Comparison of ENCODE assay signal across 30 cellular contexts in genomic region chr5:175803736-175804480, GRCh38.
"Had no signal": no experiment of that assay in that cellular context is flagged by ENCODE, and none has a peak within 500 bp of the region (broad histone marks: within the 10 kb centered on the region; RNA-seq: fewer than 3 reads in every experiment).

No MANE protein-coding gene starts in this region.

- ATAC-seq: activated CD4-positive, alpha-beta T cell treated with anti-CD3 and anti-CD28 coated beads for 36 hours; activated CD8-positive, alpha-beta memory T cell treated with anti-CD3 and anti-CD28 coated beads, Interleukin-2, amount 10 ng/mL, durations not matched to agents 7 days and 5 days; activated CD8-positive, alpha-beta T cell treated with anti-CD3 and anti-CD28 coated beads, Interleukin-2, amount 10 ng/mL, durations not matched to agents 7 days and 5 days; gastroesophageal sphincter; heart right ventricle; T-helper 17 cell had no signal

- H3K4me3 ChIP-seq: colonic mucosa, esophagus squamous epithelium, gastroesophageal sphincter, heart right ventricle, hepatocyte had no signal

- H3K27me3 ChIP-seq: brain microvascular endothelial cell had no signal

- H3K4me1 ChIP-seq: colonic mucosa, gastroesophageal sphincter, heart right ventricle had no signal

- H3K36me3 ChIP-seq: brain microvascular endothelial cell, colonic mucosa, esophagus squamous epithelium, gastroesophageal sphincter, heart right ventricle had no signal

- DNase-seq: activated CD4-positive, alpha-beta memory T cell treated with anti-CD3 and anti-CD28 coated beads for 36 hours; activated CD4-positive, alpha-beta T cell treated with anti-CD3 and anti-CD28 coated beads for 36 hours; activated CD4-positive, alpha-beta T cell treated with anti-CD3 and anti-CD28 coated beads, Interleukin-2, amount 10 ng/mL, durations not matched to agents 24 days and 14 days; activated CD4-positive, CD25-positive, alpha-beta regulatory T cell; activated CD4-positive, CD25-positive, alpha-beta regulatory T cell treated with anti-CD3 and anti-CD28 coated beads, Interleukin-2, amount 50 U/mL, for 72 hours; activated CD8-positive, alpha-beta memory T cell treated with anti-CD3 and anti-CD28 coated beads, Interleukin-2, amount 10 ng/mL, durations not matched to agents 7 days and 5 days; activated CD8-positive, alpha-beta memory T cell treated with anti-CD3 and anti-CD28 coated beads, Interleukin-2, amount 50 U/mL, for 4 hours; activated CD8-positive, alpha-beta T cell treated with anti-CD3 and anti-CD28 coated beads, Interleukin-2, amount 10 ng/mL, durations not matched to agents 7 days and 5 days; activated gamma-delta T cell treated with Interleukin-2 at 50 U/mL for 16 hours; activated naive CD4-positive, alpha-beta T cell treated with anti-CD3 and anti-CD28 coated beads, Interleukin-2, amount 50 U/mL, for 16 hours; activated naive CD4-positive, alpha-beta T cell treated with Interleukin-2 at 50 U/mL for 16 hours; activated T-cell treated with anti-CD3 and anti-CD28 coated beads, Interleukin-2, amount 50 U/mL, for 1 hour; activated T-cell treated with anti-CD3 and anti-CD28 coated beads, Interleukin-2, amount 50 U/mL, for 48 hours; amniotic stem cell; anterior cingulate cortex; brain microvascular endothelial cell; colonic mucosa; effector CD8-positive, alpha-beta T cell; esophagus squamous epithelium; foreskin melanocyte; heart right ventricle; T-helper 17 cell; T1000; WERI-Rb-1 had no signal

- H3K4me2 ChIP-seq: hepatocyte had no signal

- H3K9me3 ChIP-seq: colonic mucosa, esophagus squamous epithelium, gastroesophageal sphincter, heart right ventricle had no signal

- H3K27ac ChIP-seq: brain microvascular endothelial cell, colonic mucosa, epithelial cell of prostate, esophagus squamous epithelium, gastroesophageal sphincter, heart right ventricle, hepatocyte, WERI-Rb-1 had no signal

- FAIRE-seq: astrocyte, endometrium, endothelial cell of umbilical vein had no signal
